In the genomic region with DNA sequence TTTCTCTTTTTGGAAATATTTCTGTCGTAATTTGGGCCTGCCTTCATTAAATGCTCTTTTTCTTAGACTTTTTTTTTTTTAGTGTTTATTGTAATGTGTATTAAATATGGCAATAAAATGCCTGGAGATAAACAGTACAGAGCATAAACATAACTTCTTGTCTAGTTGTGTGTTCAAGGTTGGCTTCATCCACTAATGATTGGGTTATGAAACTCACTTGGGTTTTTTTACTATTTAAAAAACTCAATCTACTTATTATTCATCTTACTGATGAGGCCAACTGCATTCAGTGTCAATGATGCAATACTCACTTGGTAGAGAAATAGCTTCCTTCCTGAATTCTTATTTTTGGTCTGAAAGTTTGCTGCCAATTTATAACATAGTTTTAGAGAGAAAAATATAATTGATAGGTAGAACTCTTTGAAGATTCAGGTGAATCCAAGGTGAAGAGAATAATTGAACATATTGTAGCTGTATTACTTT, we compare ENCODE assay signal across 22 cellular contexts.
DNase-seq lines count a peak whose midpoint lies in the region; ATAC-seq, FAIRE-seq and TF ChIP-seq lines count a peak whose summit lies in the region.
"Had no signal": no experiment of that assay in that cellular context is flagged by ENCODE, and none has a peak within 500 bp of the region (broad histone marks: within the 10 kb centered on the region; RNA-seq: fewer than 3 reads in every experiment).

No MANE protein-coding gene starts in this region.

- no peak for TF ChIP-seq POLR2A in gastroesophageal sphincter (IDR thresholded peaks at IDR 0.05)

- H3K4me3 ChIP-seq in A673 (ENCODE audit: low read depth, low read length, poor library complexity, severe bottlenecking) (no peak overlapping the region), HL-60 (replicated peaks; ENCODE audit: insufficient read depth, low read length) (no peak overlapping the region), OCI-LY3 (ENCODE audit: low read length) (no peak overlapping the region), choroid plexus epithelial cell (ENCODE audit: low read depth, low read length) (no peak overlapping the region), neural progenitor cell (no peak overlapping the region), gastroesophageal sphincter (no peak overlapping the region)
- H3K4me3 ChIP-seq: body of pancreas, heart left ventricle, smooth muscle cell, thyroid gland had no signal

- no peak for FAIRE-seq in urothelium cell line (lab: Jason Lieb, UNC)

- CTCF ChIA-PET in A673 (lab: Charles Lee), result interaction anchor here (0.5 kb wide), 1 partner anchor 21 kb away, joined by 3 read pairs; no protein-coding TSS in a partner anchor

- H3K27me3 Mint-ChIP-seq in neural progenitor cell (ENCODE audit: insufficient read depth, low read depth), result peaks cover 5% of the 10 kb centered on the region

- no peak for TF ChIP-seq EP300 in gastroesophageal sphincter (IDR thresholded peaks at IDR 0.05)

- peaks cover 7% of the 10 kb centered on the region for H3K4me1 Mint-ChIP-seq in neural progenitor cell
- H3K4me1 Mint-ChIP-seq: activated CD4-positive, alpha-beta memory T cell treated with anti-CD3 and anti-CD28 coated beads, Interleukin-2, amount 10 ng/mL, durations not matched to agents 7 days and 5 days; memory B cell had no signal

- WGBS in gastroesophageal sphincter (ENCODE audit: low coverage in 1 of 2), 2 donors, result 78 to 83% methylated on average over 1 of the region's 1 CpG

- H3K27ac ChIP-seq in A673 (ENCODE audit: low read depth, low read length, poor library complexity, severe bottlenecking) (no peak overlapping the region), HL-60 (replicated peaks) (peak overlapping the region; percentile 50), OCI-LY3 (ENCODE audit: low read length) (no peak overlapping the region), neural progenitor cell (no peak overlapping the region), gastroesophageal sphincter (no peak overlapping the region)
- H3K27ac ChIP-seq: body of pancreas, heart left ventricle, thyroid gland had no signal

- no peak overlapping the region for H3K4me2 ChIP-seq in OCI-LY3 (ENCODE audit: low read length)
- no peak overlapping the region for H3K4me2 ChIP-seq in neural progenitor cell
- H3K4me2 ChIP-seq: SK-N-SH, smooth muscle cell had no signal

- H3K9me3 Mint-ChIP-seq in neural progenitor cell, result no peaks in the 10 kb centered on the region
- H3K9me3 Mint-ChIP-seq: activated CD4-positive, alpha-beta memory T cell treated with anti-CD3 and anti-CD28 coated beads, Interleukin-2, amount 10 ng/mL, durations not matched to agents 7 days and 5 days; endodermal cell; memory B cell had no signal

- TF ChIP-seq CTCF in A673 (conservative IDR thresholded peaks at IDR 0.05; ENCODE audit: low read depth, low read length) (no peak), HL-60 (IDR thresholded peaks at IDR 0.05; ENCODE audit: insufficient read depth, low read length) (no peak), OCI-LY3 (IDR thresholded peaks at IDR 0.05; ENCODE audit: low read depth, low read length) (no peak), choroid plexus epithelial cell (conservative IDR thresholded peaks at IDR 0.05; ENCODE audit: low read depth, low read length) (no peak), neural progenitor cell (IDR thresholded peaks at IDR 0.05) (no peak), gastroesophageal sphincter (IDR thresholded peaks at IDR 0.05) (no peak)

- H3K79me2 ChIP-seq in OCI-LY3 (ENCODE audit: low read length) (no peaks in the 10 kb centered on the region), neural progenitor cell (ENCODE audit: low read depth) (no peaks in the 10 kb centered on the region)

- no peaks in the 10 kb centered on the region for H3K36me3 ChIP-seq in A673 (ENCODE audit: insufficient read depth, low read length, poor library complexity, severe bottlenecking)
- no peaks in the 10 kb centered on the region for H3K36me3 ChIP-seq in OCI-LY3 (replicated peaks; ENCODE audit: low read depth, low read length)
- no peaks in the 10 kb centered on the region for H3K36me3 ChIP-seq in neural progenitor cell
- H3K36me3 ChIP-seq in gastroesophageal sphincter, result no peaks in the 10 kb centered on the region
- H3K36me3 ChIP-seq: heart left ventricle, thyroid gland had no signal

- intact Hi-C loops in A673 (cut with micrococcal nuclease; ENCODE audit: unreplicated experiment), result no loop called here

- POLR2A ChIA-PET in A673 (lab: Charles Lee; ENCODE audit: low non-redundant PET), result no interaction called here

- H3K4me3 Mint-ChIP-seq in neural progenitor cell, result no peak overlapping the region
- H3K4me3 Mint-ChIP-seq: activated CD4-positive, alpha-beta memory T cell treated with anti-CD3 and anti-CD28 coated beads, Interleukin-2, amount 10 ng/mL, durations not matched to agents 7 days and 5 days; endodermal cell; memory B cell had no signal

- no peak overlapping the region for H3K27ac Mint-ChIP-seq in neural progenitor cell
- H3K27ac Mint-ChIP-seq: activated CD4-positive, alpha-beta memory T cell treated with anti-CD3 and anti-CD28 coated beads, Interleukin-2, amount 10 ng/mL, durations not matched to agents 7 days and 5 days; endodermal cell; memory B cell had no signal

- no peaks in the 10 kb centered on the region for H3K4me1 ChIP-seq in A673 (ENCODE audit: insufficient read depth, low read length, poor library complexity, severe bottlenecking)
- peaks cover 8% of the 10 kb centered on the region; the same call in 1 of the 2 replicates for H3K4me1 ChIP-seq in OCI-LY3 (ENCODE audit: low read length)
- H3K4me1 ChIP-seq in neural progenitor cell, result no peaks in the 10 kb centered on the region
- H3K4me1 ChIP-seq in gastroesophageal sphincter, result no peaks in the 10 kb centered on the region
- H3K4me1 ChIP-seq: body of pancreas, heart left ventricle, thyroid gland had no signal

- H3K27me3 ChIP-seq in A673 (replicated peaks; ENCODE audit: insufficient read depth, low read depth, low read length, poor library complexity) (no peaks in the 10 kb centered on the region), HL-60 (ENCODE audit: insufficient read depth, poor library complexity, severe bottlenecking) (no peaks in the 10 kb centered on the region), OCI-LY3 (ENCODE audit: low read depth, low read length) (no peaks in the 10 kb centered on the region), neural progenitor cell (no peaks in the 10 kb centered on the region), gastroesophageal sphincter (no peaks in the 10 kb centered on the region)
- H3K27me3 ChIP-seq: body of pancreas, heart left ventricle, thyroid gland had no signal

- no peaks in the 10 kb centered on the region for H3K36me3 Mint-ChIP-seq in neural progenitor cell
- H3K36me3 Mint-ChIP-seq: memory B cell had no signal

- H2AFZ ChIP-seq in OCI-LY3 (ENCODE audit: low read depth, low read length) (peak overlapping the region; percentile 26; the same call in 1 of the 2 replicates), neural progenitor cell (replicated peaks) (no peak overlapping the region)

- ATAC-seq in gastroesophageal sphincter, result no peak
- ATAC-seq: body of pancreas, heart left ventricle, left colon had no signal

- H3K9ac ChIP-seq in OCI-LY3 (ENCODE audit: low read length) (no peak overlapping the region), neural progenitor cell (no peak overlapping the region)
- H3K9ac ChIP-seq: SK-N-SH had no signal

- no peaks in the 10 kb centered on the region for H4K20me1 ChIP-seq in OCI-LY3 (ENCODE audit: insufficient read depth, low read length)
- no peaks in the 10 kb centered on the region for H4K20me1 ChIP-seq in neural progenitor cell (ENCODE audit: low read depth)

- H3F3A ChIP-seq in neural progenitor cell (ENCODE audit: low read depth), result no peaks in the 10 kb centered on the region

- peak; percentile 22 for DNase-seq in A673 (ENCODE audit: low spot score)
- DNase-seq in HL-60 (ENCODE audit: low read depth in 1 of 2, low spot score in 1 of 2), result peak; percentile 38 to 39
- peak; percentile 28 for DNase-seq in choroid plexus epithelial cell (ENCODE audit: low read depth)
- no peak for DNase-seq in neural progenitor cell (ENCODE audit: low spot score)
- DNase-seq in HPDE6-E6E7 (ENCODE audit: extremely low spot score), result no peak
- DNase-seq in urothelium cell line (ENCODE audit: low spot score), result no peak
- DNase-seq: activated CD4-positive, alpha-beta memory T cell treated with anti-CD3 and anti-CD28 coated beads, Interleukin-2, amount 10 ng/mL, durations not matched to agents 7 days and 5 days; activated CD4-positive, CD25-positive, alpha-beta regulatory T cell; activated effector memory CD4-positive, alpha-beta T cell treated with anti-CD3 and anti-CD28 coated beads, Interleukin-2, amount 50 U/mL, for 16 hours; body of pancreas; DND-41; endodermal cell; heart left ventricle; left colon; nucleus accumbens; SK-N-SH; stimulated activated naive CD4-positive, alpha-beta T cell; thyroid gland had no signal

- BruUV-seq in A673 (replicated peaks; lab: Mats Ljungman, UMichigan), result no TSS peak

- no peaks in the 10 kb centered on the region for H3K9me3 ChIP-seq in A673 (ENCODE audit: low read depth, low read length, poor library complexity, severe bottlenecking)
- H3K9me3 ChIP-seq in OCI-LY3 (ENCODE audit: insufficient read depth, low read length), result 0 out of 2 replicates have a peak, but pooled peaks cover 3% of the 10 kb centered on the region
- H3K9me3 ChIP-seq in neural progenitor cell (ENCODE audit: low read depth), result no peaks in the 10 kb centered on the region
- H3K9me3 ChIP-seq in gastroesophageal sphincter, result no peaks in the 10 kb centered on the region
- H3K9me3 ChIP-seq: body of pancreas, heart left ventricle, SK-N-SH, thyroid gland had no signal

Comparison
In these comparisons a context has a peak if more than half of its experiments do, and no peak if none do; other contexts are left out.
1. DNase-seq: peak in A673 (single experiment), HL-60 (2 of 2) and choroid plexus epithelial cell (single experiment); none in neural progenitor cell (single experiment), HPDE6-E6E7 (single experiment) and urothelium cell line (single experiment).